In the genomic region with DNA sequence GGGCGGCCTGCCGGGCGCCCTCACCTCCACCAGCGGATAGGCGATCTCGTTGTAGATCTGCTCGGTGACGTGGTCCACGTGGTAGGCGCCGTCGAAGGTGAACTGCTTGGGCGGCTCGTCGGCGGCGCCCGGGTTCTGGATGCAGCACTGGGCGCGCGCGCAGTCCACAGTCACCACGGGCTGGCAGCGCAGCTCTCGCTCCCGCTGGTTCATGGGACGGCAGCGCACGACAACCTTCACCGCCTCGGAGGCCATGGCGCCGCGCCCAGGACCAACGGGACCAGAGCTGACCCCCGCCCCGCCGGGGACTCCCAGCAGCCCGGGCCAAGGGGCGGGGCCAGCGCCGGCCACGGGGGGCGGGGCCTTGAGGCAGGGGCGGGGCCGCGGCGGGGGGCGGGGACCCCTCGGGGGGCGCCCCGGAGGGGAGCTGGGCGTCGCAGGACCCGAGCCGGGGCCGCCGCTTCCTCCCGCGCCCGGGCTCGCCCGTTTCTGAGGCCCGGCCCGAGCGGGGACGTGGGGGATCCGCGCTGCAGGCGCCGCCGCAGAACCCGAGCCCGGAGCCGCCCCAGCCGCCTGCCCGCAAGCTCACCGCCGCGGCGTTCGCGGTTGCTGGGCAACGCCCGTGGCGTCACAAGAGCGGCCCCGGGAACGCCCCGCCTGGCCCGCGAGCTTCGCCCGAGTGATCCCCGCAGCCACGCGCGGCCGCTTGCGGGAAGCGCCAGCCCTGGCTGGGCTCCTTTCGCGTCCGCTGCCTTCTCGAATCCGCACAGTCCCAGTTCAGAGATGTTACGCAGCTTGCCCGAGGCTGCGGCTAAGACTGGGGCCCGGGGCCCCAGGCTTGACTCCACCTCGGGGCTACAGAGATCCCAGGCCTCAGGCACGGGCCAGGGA, we compare ENCODE assay signal across 8 cellular contexts. TPM values are rescaled to one million over a fixed set of nuclear protein-coding genes. Genes with fewer than 3 reads are reported as not detected.
DNase-seq lines count a peak whose midpoint lies in the region; ATAC-seq and TF ChIP-seq lines count a peak whose summit lies in the region.

A gene (minus strand): TSS at position 556 of the 891 bp plus-strand sequence. CDS start 301 bp downstream, at position 255.

- peak within 1 kb of the TSS; percentile 86 for H3K4me3 Mint-ChIP-seq in T-helper 17 cell

- H3K9me3 ChIP-seq in T-helper 17 cell (ENCODE audit: control insufficient read depth, low read length, poor library complexity, severe bottlenecking) = no peaks in the 10 kb centered on the region
- no peaks in the 10 kb centered on the region for H3K9me3 ChIP-seq in right atrium auricular region

- peak within 1 kb of the TSS; percentile 17 to 52 for H3K4me3 ChIP-seq in right atrium auricular region

- H3K27me3 ChIP-seq in right atrium auricular region = no peaks in the 10 kb centered on the region

- ATAC-seq in T-helper 17 cell (peak; percentile 84), GM19035 (IDR thresholded peaks at IDR 0.05; ENCODE audit: unreplicated experiment) (no peak), HG03196 (IDR thresholded peaks at IDR 0.05; ENCODE audit: unreplicated experiment) (no peak)

- H3K27ac Mint-ChIP-seq in T-helper 17 cell = peak within 1 kb of the TSS; percentile 27

- no peaks in the 10 kb centered on the region for H3K36me3 Mint-ChIP-seq in T-helper 17 cell (ENCODE audit: low read depth)

- H3K4me1 ChIP-seq in right atrium auricular region = peaks cover 0 to 10% of the 10 kb centered on the region in 2 donors

- no peak for TF ChIP-seq CTCF in right atrium auricular region (IDR thresholded peaks at IDR 0.05)

- no peaks in the 10 kb centered on the region for H3K36me3 ChIP-seq in right atrium auricular region

- peaks cover 20% of the 10 kb centered on the region for H3K27me3 Mint-ChIP-seq in T-helper 17 cell

- H3K27ac ChIP-seq in right atrium auricular region = no peak within 1 kb of the TSS

- DNase-seq in CMK (ENCODE audit: low read depth) (peak; percentile 56), HT-29 (ENCODE audit: low spot score) (peak; percentile 65), T-helper 17 cell (peak; percentile 49 to 59 (median 55)), amygdala (lab: John Stamatoyannopoulos, UW) (peak in 39 of 56 donors; percentile 8 to 78 (median 42)), right atrium auricular region (ENCODE audit: low spot score) (peak; percentile 71), renal cortical epithelial cell (ENCODE audit: low read depth) (peak; percentile 61)

- H3K4me1 Mint-ChIP-seq in T-helper 17 cell = peaks cover 7% of the 10 kb centered on the region

RNA-seq across cellular contexts. Expression of the gene that starts here (rescaled TPM):
- total RNA-seq in HT-29 (2014; rRNA removed; shearing (Covaris generic)) = not detected in 2 replicates
- total RNA-seq in T-helper 17 cell (under 1 TPM in 1 of 2 donors, not detected in 1; 0.42 TPM), right atrium auricular region (1 to 10 TPM; 2.6 to 6.0 TPM), renal cortical epithelial cell (0.87 and 2.5 TPM in 2 replicates)

Comparison
In these comparisons a context has a peak if more than half of its experiments do, and no peak if none do; other contexts are left out.
1. Peak in DNase-seq in HT-29; RNA of the gene not detected or under 1 TPM.
2. Peak in DNase-seq and ATAC-seq in T-helper 17 cell; RNA of the gene not detected or under 1 TPM.